1 cellular context compared by ENCODE assay signal in the genomic region with DNA sequence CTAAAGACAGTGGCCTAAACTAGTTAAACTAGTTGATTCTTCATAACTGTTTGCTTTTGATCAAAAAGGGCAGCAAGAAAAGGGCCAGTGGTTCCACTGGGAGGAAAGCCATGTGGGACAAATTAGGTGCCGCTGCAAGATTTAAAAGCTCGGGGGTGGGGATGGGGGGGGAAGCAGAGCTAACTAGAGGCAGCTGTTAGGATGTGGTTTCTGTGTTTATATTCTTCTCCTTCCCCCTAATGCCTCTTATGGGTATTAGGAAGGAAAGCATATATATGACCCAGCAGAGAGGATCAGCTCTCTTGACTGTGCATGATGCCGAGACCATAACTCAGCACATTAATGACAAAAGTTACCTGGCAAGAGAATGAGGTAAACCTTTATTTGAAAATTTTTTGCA.
TF ChIP-seq lines count a peak whose summit lies in the region.

No MANE protein-coding gene starts in this region.

TF ChIP-seq in GM12878, 131 proteins besides CTCF, POLR2A, EP300 and RAD21 (continued from another document):
- TF ChIP-seq, protein P1, sequence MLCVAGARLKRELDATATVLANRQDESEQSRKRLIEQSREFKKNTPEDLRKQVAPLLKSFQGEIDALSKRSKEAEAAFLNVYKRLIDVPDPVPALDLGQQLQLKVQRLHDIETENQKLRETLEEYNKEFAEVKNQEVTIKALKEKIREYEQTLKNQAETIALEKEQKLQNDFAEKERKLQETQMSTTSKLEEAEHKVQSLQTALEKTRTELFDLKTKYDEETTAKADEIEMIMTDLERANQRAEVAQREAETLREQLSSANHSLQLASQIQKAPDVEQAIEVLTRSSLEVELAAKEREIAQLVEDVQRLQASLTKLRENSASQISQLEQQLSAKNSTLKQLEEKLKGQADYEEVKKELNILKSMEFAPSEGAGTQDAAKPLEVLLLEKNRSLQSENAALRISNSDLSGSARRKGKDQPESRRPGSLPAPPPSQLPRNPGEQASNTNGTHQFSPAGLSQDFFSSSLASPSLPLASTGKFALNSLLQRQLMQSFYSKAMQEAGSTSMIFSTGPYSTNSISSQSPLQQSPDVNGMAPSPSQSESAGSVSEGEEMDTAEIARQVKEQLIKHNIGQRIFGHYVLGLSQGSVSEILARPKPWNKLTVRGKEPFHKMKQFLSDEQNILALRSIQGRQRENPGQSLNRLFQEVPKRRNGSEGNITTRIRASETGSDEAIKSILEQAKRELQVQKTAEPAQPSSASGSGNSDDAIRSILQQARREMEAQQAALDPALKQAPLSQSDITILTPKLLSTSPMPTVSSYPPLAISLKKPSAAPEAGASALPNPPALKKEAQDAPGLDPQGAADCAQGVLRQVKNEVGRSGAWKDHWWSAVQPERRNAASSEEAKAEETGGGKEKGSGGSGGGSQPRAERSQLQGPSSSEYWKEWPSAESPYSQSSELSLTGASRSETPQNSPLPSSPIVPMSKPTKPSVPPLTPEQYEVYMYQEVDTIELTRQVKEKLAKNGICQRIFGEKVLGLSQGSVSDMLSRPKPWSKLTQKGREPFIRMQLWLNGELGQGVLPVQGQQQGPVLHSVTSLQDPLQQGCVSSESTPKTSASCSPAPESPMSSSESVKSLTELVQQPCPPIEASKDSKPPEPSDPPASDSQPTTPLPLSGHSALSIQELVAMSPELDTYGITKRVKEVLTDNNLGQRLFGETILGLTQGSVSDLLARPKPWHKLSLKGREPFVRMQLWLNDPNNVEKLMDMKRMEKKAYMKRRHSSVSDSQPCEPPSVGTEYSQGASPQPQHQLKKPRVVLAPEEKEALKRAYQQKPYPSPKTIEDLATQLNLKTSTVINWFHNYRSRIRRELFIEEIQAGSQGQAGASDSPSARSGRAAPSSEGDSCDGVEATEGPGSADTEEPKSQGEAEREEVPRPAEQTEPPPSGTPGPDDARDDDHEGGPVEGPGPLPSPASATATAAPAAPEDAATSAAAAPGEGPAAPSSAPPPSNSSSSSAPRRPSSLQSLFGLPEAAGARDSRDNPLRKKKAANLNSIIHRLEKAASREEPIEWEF (IDR thresholded peaks at IDR 0.05; ENCODE audit: insufficient replicate concordance, low read depth, low read length) = no peak
- TF ChIP-seq, protein P2, sequence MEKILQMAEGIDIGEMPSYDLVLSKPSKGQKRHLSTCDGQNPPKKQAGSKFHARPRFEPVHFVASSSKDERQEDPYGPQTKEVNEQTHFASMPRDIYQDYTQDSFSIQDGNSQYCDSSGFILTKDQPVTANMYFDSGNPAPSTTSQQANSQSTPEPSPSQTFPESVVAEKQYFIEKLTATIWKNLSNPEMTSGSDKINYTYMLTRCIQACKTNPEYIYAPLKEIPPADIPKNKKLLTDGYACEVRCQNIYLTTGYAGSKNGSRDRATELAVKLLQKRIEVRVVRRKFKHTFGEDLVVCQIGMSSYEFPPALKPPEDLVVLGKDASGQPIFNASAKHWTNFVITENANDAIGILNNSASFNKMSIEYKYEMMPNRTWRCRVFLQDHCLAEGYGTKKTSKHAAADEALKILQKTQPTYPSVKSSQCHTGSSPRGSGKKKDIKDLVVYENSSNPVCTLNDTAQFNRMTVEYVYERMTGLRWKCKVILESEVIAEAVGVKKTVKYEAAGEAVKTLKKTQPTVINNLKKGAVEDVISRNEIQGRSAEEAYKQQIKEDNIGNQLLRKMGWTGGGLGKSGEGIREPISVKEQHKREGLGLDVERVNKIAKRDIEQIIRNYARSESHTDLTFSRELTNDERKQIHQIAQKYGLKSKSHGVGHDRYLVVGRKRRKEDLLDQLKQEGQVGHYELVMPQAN (conservative IDR thresholded peaks at IDR 0.05) = no peak
- TF ChIP-seq KLF5 (IDR thresholded peaks at IDR 0.05; ENCODE audit: partially characterized antibody) (no peak), RAD51 (IDR thresholded peaks at IDR 0.05) (no peak), SIX5 (IDR thresholded peaks at IDR 0.05; ENCODE audit: low read depth, low read length, severe bottlenecking) (no peak), HDAC6 (IDR thresholded peaks at IDR 0.05; ENCODE audit: unreplicated experiment) (no peak), RCOR1 (conservative IDR thresholded peaks at IDR 0.05; ENCODE audit: low read depth, low read length) (no peak), DPF2 (IDR thresholded peaks at IDR 0.05) (no peak), PAX5 (IDR thresholded peaks at IDR 0.05; ENCODE audit: borderline replicate concordance, low read depth, low read length) (no peak), CHD1 (IDR thresholded peaks at IDR 0.05; ENCODE audit: low read depth, low read length) (no peak), SUPT20H (IDR thresholded peaks at IDR 0.05; ENCODE audit: borderline replicate concordance, control insufficient read depth, low read depth, low read length) (no peak), ZBED1 (IDR thresholded peaks at IDR 0.05; ENCODE audit: borderline replicate concordance) (no peak), RBBP5 (conservative IDR thresholded peaks at IDR 0.05) (no peak), EZH2 (IDR thresholded peaks at IDR 0.05; ENCODE audit: borderline replicate concordance, control insufficient read depth, low read depth, low read length) (no peak), NR2C1 (IDR thresholded peaks at IDR 0.05) (no peak), RUNX3 (IDR thresholded peaks at IDR 0.05; ENCODE audit: low read length) (peak; percentile 81), TAF1 (IDR thresholded peaks at IDR 0.05; ENCODE audit: borderline replicate concordance, low read depth, low read length) (no peak), BACH1 (IDR thresholded peaks at IDR 0.05; ENCODE audit: borderline replicate concordance) (no peak), HDAC2 (IDR thresholded peaks at IDR 0.05) (no peak), STAT3 (IDR thresholded peaks at IDR 0.05; ENCODE audit: low read depth, low read length) (no peak), ZNF622 (IDR thresholded peaks at IDR 0.05) (no peak), FOXM1 (IDR thresholded peaks at IDR 0.05; ENCODE audit: low read depth, low read length) (0 out of 2 replicates have a peak, but pooled peaks have one; percentile 34), SRF (IDR thresholded peaks at IDR 0.05; ENCODE audit: low read depth in 2 of 2, low read length in 2 of 2) (peak; percentile 34 to 88; a peak in 2 of 4 replicates), CREB1 (IDR thresholded peaks at IDR 0.05; ENCODE audit: low read depth) (no peak), POLR2AphosphoS5 (IDR thresholded peaks at IDR 0.05; ENCODE audit: low read length) (no peak), CREM (IDR thresholded peaks at IDR 0.05; ENCODE audit: low read depth) (no peak)
- TF ChIP-seq, protein P3, sequence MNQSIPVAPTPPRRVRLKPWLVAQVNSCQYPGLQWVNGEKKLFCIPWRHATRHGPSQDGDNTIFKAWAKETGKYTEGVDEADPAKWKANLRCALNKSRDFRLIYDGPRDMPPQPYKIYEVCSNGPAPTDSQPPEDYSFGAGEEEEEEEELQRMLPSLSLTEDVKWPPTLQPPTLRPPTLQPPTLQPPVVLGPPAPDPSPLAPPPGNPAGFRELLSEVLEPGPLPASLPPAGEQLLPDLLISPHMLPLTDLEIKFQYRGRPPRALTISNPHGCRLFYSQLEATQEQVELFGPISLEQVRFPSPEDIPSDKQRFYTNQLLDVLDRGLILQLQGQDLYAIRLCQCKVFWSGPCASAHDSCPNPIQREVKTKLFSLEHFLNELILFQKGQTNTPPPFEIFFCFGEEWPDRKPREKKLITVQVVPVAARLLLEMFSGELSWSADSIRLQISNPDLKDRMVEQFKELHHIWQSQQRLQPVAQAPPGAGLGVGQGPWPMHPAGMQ (IDR thresholded peaks at IDR 0.05; ENCODE audit: borderline replicate concordance) = no peak
- TF ChIP-seq, protein P4, sequence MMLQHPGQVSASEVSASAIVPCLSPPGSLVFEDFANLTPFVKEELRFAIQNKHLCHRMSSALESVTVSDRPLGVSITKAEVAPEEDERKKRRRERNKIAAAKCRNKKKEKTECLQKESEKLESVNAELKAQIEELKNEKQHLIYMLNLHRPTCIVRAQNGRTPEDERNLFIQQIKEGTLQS (IDR thresholded peaks at IDR 0.05; ENCODE audit: borderline replicate concordance, extremely low read depth, low read depth, low read length) = no peak
- TF ChIP-seq, protein P5, sequence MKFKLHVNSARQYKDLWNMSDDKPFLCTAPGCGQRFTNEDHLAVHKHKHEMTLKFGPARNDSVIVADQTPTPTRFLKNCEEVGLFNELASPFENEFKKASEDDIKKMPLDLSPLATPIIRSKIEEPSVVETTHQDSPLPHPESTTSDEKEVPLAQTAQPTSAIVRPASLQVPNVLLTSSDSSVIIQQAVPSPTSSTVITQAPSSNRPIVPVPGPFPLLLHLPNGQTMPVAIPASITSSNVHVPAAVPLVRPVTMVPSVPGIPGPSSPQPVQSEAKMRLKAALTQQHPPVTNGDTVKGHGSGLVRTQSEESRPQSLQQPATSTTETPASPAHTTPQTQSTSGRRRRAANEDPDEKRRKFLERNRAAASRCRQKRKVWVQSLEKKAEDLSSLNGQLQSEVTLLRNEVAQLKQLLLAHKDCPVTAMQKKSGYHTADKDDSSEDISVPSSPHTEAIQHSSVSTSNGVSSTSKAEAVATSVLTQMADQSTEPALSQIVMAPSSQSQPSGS (IDR thresholded peaks at IDR 0.05; ENCODE audit: low read length) = no peak
- TF ChIP-seq, protein P6, sequence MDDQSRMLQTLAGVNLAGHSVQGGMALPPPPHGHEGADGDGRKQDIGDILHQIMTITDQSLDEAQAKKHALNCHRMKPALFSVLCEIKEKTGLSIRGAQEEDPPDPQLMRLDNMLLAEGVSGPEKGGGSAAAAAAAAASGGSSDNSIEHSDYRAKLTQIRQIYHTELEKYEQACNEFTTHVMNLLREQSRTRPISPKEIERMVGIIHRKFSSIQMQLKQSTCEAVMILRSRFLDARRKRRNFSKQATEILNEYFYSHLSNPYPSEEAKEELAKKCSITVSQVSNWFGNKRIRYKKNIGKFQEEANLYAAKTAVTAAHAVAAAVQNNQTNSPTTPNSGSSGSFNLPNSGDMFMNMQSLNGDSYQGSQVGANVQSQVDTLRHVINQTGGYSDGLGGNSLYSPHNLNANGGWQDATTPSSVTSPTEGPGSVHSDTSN (IDR thresholded peaks at IDR 0.05; ENCODE audit: insufficient replicate concordance, low read depth, low read length) = no peak
